ENCODE assay signal across 13 cellular contexts in the genomic region with DNA sequence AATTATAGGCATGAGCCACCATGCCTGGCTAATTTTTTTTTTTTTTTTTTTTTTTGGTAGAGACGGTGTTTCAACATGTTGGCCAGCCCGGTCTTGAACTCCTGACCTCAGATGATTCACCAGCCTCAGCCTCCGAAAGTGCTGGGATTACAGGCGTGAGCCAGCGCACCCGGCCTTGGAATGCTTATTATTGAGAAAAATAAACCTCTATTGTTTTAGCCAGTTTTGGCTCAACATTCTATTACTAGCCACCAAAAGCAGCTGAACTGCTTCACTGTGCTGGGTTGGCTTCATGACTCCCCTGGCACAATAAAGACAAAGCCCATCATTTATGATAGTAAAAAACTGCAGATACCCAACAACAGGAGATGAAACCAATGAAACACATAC.
DNase-seq lines count a peak whose midpoint lies in the region; ATAC-seq and TF ChIP-seq lines count a peak whose summit lies in the region.
"Had no signal": no experiment of that assay in that cellular context is flagged by ENCODE, and none has a peak within 500 bp of the region (broad histone marks: within the 10 kb centered on the region; RNA-seq: fewer than 3 reads in every experiment).

No MANE protein-coding gene starts in this region.

- dilution Hi-C loops in mammary epithelial cell (cut with HindIII; ENCODE audit: low sequenced_read_pairs), result loop anchor here (5.0 to 25.0 kb wide), 2 partner anchors 64 to 209 kb away; no protein-coding TSS in a partner anchor

- WGBS in heart right ventricle, 2 donors, result 84 to 85% methylated on average over 6 of the region's 6 CpGs
- whole genome bisulfite sequencing in mammary epithelial cell (ENCODE audit: low coverage, missing lambda C conversion rate), result 2% methylated on average over 6 of the region's 6 CpGs

- H3K27me3 Mint-ChIP-seq in type B pancreatic cell, result no peaks in the 10 kb centered on the region

- ATAC-seq in left cardiac atrium (no peak), heart right ventricle (no peak)

- H3K79me2 ChIP-seq in mammary epithelial cell (ENCODE audit: insufficient read depth, low read length), result no peaks in the 10 kb centered on the region

- no peaks in the 10 kb centered on the region for H4K20me1 ChIP-seq in mammary epithelial cell (ENCODE audit: insufficient read depth, low read length)

- TF ChIP-seq CTCF in heart right ventricle (IDR thresholded peaks at IDR 0.05), result no peak
- TF ChIP-seq CTCF in mammary epithelial cell (conservative IDR thresholded peaks at IDR 0.05 in 1 of 2, IDR thresholded peaks at IDR 0.05 in 1 of 2; ENCODE audit: extremely low read depth in 1 of 2, insufficient read depth in 1 of 2, low read depth in 1 of 2, low read length in 2 of 2), result no peak
- TF ChIP-seq CTCF in type B pancreatic cell (conservative IDR thresholded peaks at IDR 0.05), result no peak

- CTCF ChIA-PET in mammary epithelial cell (lab: Charles Lee; ENCODE audit: low non-redundant PET), result no interaction called here

- H3K27me3 ChIP-seq in heart right ventricle, result no peaks in the 10 kb centered on the region
- no peaks in the 10 kb centered on the region for H3K27me3 ChIP-seq in mammary epithelial cell (ENCODE audit: insufficient read depth, low read length)

- H3K4me3 ChIP-seq in heart right ventricle (no peak overlapping the region), mammary epithelial cell (replicated peaks in 1 of 3; ENCODE audit: insufficient read depth in 1 of 3, low read depth in 2 of 3, low read length in 3 of 3) (no peak overlapping the region)

- H3K9me3 Mint-ChIP-seq in type B pancreatic cell, result peaks cover 4% of the 10 kb centered on the region

- in situ Hi-C loops in mammary epithelial cell (cut with MboI; ENCODE audit: low sequenced_read_pairs in 2 of 2), result loop anchor here in 1 of 2 donors (10.0 kb wide), 1 partner anchor 202 kb away; no protein-coding TSS in a partner anchor

- DNase-seq in left cardiac atrium, result peak; percentile 34
- DNase-seq in heart right ventricle, result no peak
- peak; percentile 95 for DNase-seq in mammary epithelial cell
- peak in 26 of 51 donors; percentile 6 to 72 (median 34) for DNase-seq in hypothalamus (lab: John Stamatoyannopoulos, UW)
- DNase-seq in type B pancreatic cell (ENCODE audit: extremely low spot score, unreplicated experiment), result no peak
- no peak for DNase-seq in NCI-H2171 (lab: John Stamatoyannopoulos, UW)
- no peak for DNase-seq in NCI-H82 treated with DMSO at 0.1 percent for 48 hours (lab: John Stamatoyannopoulos, UW; ENCODE audit: unreplicated experiment)
- DNase-seq in erythroblast (lab: John Stamatoyannopoulos, UW), result no peak
- DNase-seq: central memory CD4-positive, alpha-beta T cell; NCI-H1417; nephron progenitor cell; stimulated activated CD4-positive, alpha-beta T cell treated with anti-CD3 and anti-CD28 coated beads, Interleukin-2, amount 100 ng/mL, for 24 hours had no signal

- H3K4me3 Mint-ChIP-seq in type B pancreatic cell, result no peak overlapping the region
- H3K4me3 Mint-ChIP-seq: nephron progenitor cell had no signal

- H3K27ac ChIP-seq in heart right ventricle, result no peak overlapping the region
- peak overlapping the region; percentile 97 for H3K27ac ChIP-seq in mammary epithelial cell (ENCODE audit: insufficient read depth, low read depth, low read length)
- H3K27ac ChIP-seq: 22Rv1 had no signal

- BruUV-seq in mammary epithelial cell (replicated peaks; lab: Mats Ljungman, UMichigan), result no TSS peak

- intact Hi-C loops in left cardiac atrium (cut with DNase I) (no loop called here), heart right ventricle (cut with DNase I) (no loop called here), mammary epithelial cell (cut with micrococcal nuclease) (loop anchor here (1.0 to 2.0 kb wide), 2 partner anchors 68 to 92 kb away; no protein-coding TSS in a partner anchor)

- H3K36me3 ChIP-seq in heart right ventricle (no peaks in the 10 kb centered on the region), mammary epithelial cell (ENCODE audit: insufficient read depth, low read length) (no peaks in the 10 kb centered on the region)

- peak overlapping the region; percentile 33 for H3K4me2 ChIP-seq in mammary epithelial cell (ENCODE audit: insufficient read depth, low read depth, low read length)

- peak overlapping the region; percentile 37 for H3K27ac Mint-ChIP-seq in type B pancreatic cell

- no peak for TF ChIP-seq POLR2A in erythroblast (IDR thresholded peaks at IDR 0.05; ENCODE audit: low read length)

- H3K4me1 ChIP-seq in heart right ventricle (no peaks in the 10 kb centered on the region), mammary epithelial cell (ENCODE audit: insufficient read depth, low read length) (peaks cover 24% of the 10 kb centered on the region)

- H3K9ac ChIP-seq in mammary epithelial cell (ENCODE audit: insufficient read depth, low read length), result peak overlapping the region; percentile 39

- H3K4me1 Mint-ChIP-seq in type B pancreatic cell (ENCODE audit: unreplicated experiment), result no peaks in the 10 kb centered on the region

- H3K36me3 Mint-ChIP-seq in type B pancreatic cell, result no peaks in the 10 kb centered on the region

- H3K9me3 ChIP-seq in heart right ventricle, result peaks cover 0 to 12% (median 0%) of the 10 kb centered on the region in 11 donors
- no peaks in the 10 kb centered on the region for H3K9me3 ChIP-seq in mammary epithelial cell (replicated peaks; ENCODE audit: insufficient read depth, low read length)

- H2AFZ ChIP-seq in mammary epithelial cell (ENCODE audit: low read depth, low read length), result no peak overlapping the region

Comparison
In these comparisons a context has a peak if more than half of its experiments do, and no peak if none do; other contexts are left out.
1. DNase-seq: peak in left cardiac atrium (single experiment), mammary epithelial cell (single experiment) and hypothalamus (26 of 51); none in heart right ventricle (0 of 2), type B pancreatic cell (single experiment), NCI-H2171 (single experiment), NCI-H82 treated with DMSO at 0.1 percent for 48 hours (single experiment) and erythroblast (0 of 2).